ENCODE assay signal across 30 cellular contexts in genomic region chr13:80160110-80160509, GRCh38.
"Had no signal": no experiment of that assay in that cellular context is flagged by ENCODE, and none has a peak within 500 bp of the region (broad histone marks: within the 10 kb centered on the region; RNA-seq: fewer than 3 reads in every experiment).

No MANE protein-coding gene starts in this region.

- H3K4me1 Mint-ChIP-seq: naive B cell, natural killer cell had no signal

- H3K9me3 ChIP-seq: left lung, lower lobe of right lung, neutrophil, prostate gland, stomach, suprapubic skin, thoracic aorta, tibial artery, uterus had no signal

- H3K4me1 ChIP-seq: left lung, neural progenitor cell, prostate gland, stomach, suprapubic skin, tibial artery, uterus had no signal

- H3K36me3 Mint-ChIP-seq: naive B cell; natural killer cell; stimulated activated naive B cell treated with anti-CD40 and anti-IgM and Interleukin-4, amounts not matched to agents 10 μg/mL and 1 μg/mL and 100 μg/mL, for 72 hours had no signal

- H3K4me3 ChIP-seq: hepatocyte, left lung, lower lobe of right lung, neural progenitor cell, prostate gland, skin epidermis, stomach, suprapubic skin, thoracic aorta, tibial artery, uterus had no signal

- H3K27me3 Mint-ChIP-seq: naive B cell; stimulated activated naive B cell treated with anti-CD40 and anti-IgM and Interleukin-4, amounts not matched to agents 10 μg/mL and 1 μg/mL and 100 μg/mL, for 72 hours had no signal

- H3K27me3 ChIP-seq: hepatocyte, left lung, neural progenitor cell, neutrophil, stomach, suprapubic skin, tibial artery, uterus had no signal

- ATAC-seq: left colon; left lung; lower lobe of right lung; natural killer cell; right cardiac atrium; sciatic nerve; stimulated activated naive B cell treated with anti-CD40 and anti-IgM and Interleukin-4, amounts not matched to agents 10 μg/mL and 1 μg/mL and 100 μg/mL, for 72 hours; stimulated activated naive CD8-positive, alpha-beta T cell treated with anti-CD3 and anti-CD28 coated beads, Interleukin-15, Interleukin-2, amounts not matched to agents 100 U/mL and 50 U/mL, for 24 hours had no signal

- H3K36me3 ChIP-seq: left lung, lower lobe of right lung, neural progenitor cell, neutrophil, prostate gland, stomach, suprapubic skin, thoracic aorta, tibial artery, uterus had no signal

- H3K27ac ChIP-seq: hepatocyte, left lung, lower lobe of right lung, neural progenitor cell, neutrophil, prostate gland, skin epidermis, stomach, suprapubic skin, thoracic aorta, tibial artery, uterus had no signal

- H3K27ac Mint-ChIP-seq: naive B cell; natural killer cell; nephron progenitor cell; neural progenitor cell; stimulated activated naive B cell treated with anti-CD40 and anti-IgM and Interleukin-4, amounts not matched to agents 10 μg/mL and 1 μg/mL and 100 μg/mL, for 72 hours had no signal

- DNase-seq: islet precursor cell; left colon; left lung; lower lobe of right lung; mammary epithelial cell; mesenchymal stem cell; naive B cell; natural killer cell; nephron progenitor cell; occipital lobe; retina; right cardiac atrium; stimulated activated CD4-positive, alpha-beta T cell treated with anti-CD3 and anti-CD28 coated beads, Interleukin-12 subunit alpha, Interleukin-12 subunit beta, amount 100 ng/mL, for 4 hours; stimulated activated CD4-positive, alpha-beta T cell treated with anti-CD3 and anti-CD28 coated beads, Interleukin-15, amount 100 ng/mL, for 24 hours; stimulated activated CD4-positive, alpha-beta T cell treated with anti-CD3 and anti-CD28 coated beads, Interleukin-2, amount 100 ng/mL, for 24 hours; stimulated activated CD4-positive, alpha-beta T cell treated with anti-CD3 and anti-CD28 coated beads, Interleukin-4, amount 100 ng/mL, for 1 hour; stimulated activated naive B cell treated with anti-CD40 and anti-IgM and Interleukin-4, amounts not matched to agents 10 μg/mL and 1 μg/mL and 100 μg/mL, for 72 hours; stimulated activated naive CD8-positive, alpha-beta T cell treated with anti-CD3 and anti-CD28 coated beads, Interleukin-15, Interleukin-2, amounts not matched to agents 100 U/mL and 50 U/mL, for 24 hours; stomach; tibial artery; trophoblast cell; uterus had no signal

- H3K4me3 Mint-ChIP-seq: naive B cell; natural killer cell; nephron progenitor cell; neural progenitor cell; stimulated activated naive B cell treated with anti-CD40 and anti-IgM and Interleukin-4, amounts not matched to agents 10 μg/mL and 1 μg/mL and 100 μg/mL, for 72 hours had no signal
